In genomic region chr7:64902806-64903721, GRCh38 we compare ENCODE assay signal across 8 cellular contexts. TPM values are rescaled to one million over a fixed set of nuclear protein-coding genes. Genes with fewer than 3 reads are reported as not detected.
DNase-seq lines count a peak whose midpoint lies in the region; ATAC-seq, FAIRE-seq and TF ChIP-seq lines count a peak whose summit lies in the region.

ZNF273 (plus strand) TSS chr7:64903273; CDS start chr7:64903318, 45 bp downstream.

- 0 to 4% (median 1%) methylated on average over 11 to 34 of the region's 34 CpGs for WGBS in adrenal gland, 4 donors

- intact Hi-C loops in adrenal gland (cut with DNase I) = no loop called here
- intact Hi-C loops in left ventricle myocardium inferior (cut with micrococcal nuclease) = no loop called here

- H3K4me3 Mint-ChIP-seq in progenitor cell of endocrine pancreas (ENCODE audit: low read depth) = peak within 1 kb of the TSS; percentile 99

- peak; percentile 98 for ATAC-seq in HG02840 (IDR thresholded peaks at IDR 0.05; ENCODE audit: low FRiP score, unreplicated experiment)

- peak; percentile 92 for FAIRE-seq in GM12892 (lab: Jason Lieb, UNC)

- peak within 1 kb of the TSS; percentile 19 to 63 (median 44) for H3K4me3 ChIP-seq in adrenal gland
- H3K4me3 ChIP-seq in left ventricle myocardium inferior = peak within 1 kb of the TSS; percentile 87

- no peaks in the 10 kb centered on the region for H3K9me3 Mint-ChIP-seq in progenitor cell of endocrine pancreas (ENCODE audit: low read depth)

- H3K4me1 ChIP-seq in adrenal gland (replicated peaks in 1 of 2) = peaks cover 10 to 15% of the 10 kb centered on the region in 2 donors
- H3K4me1 ChIP-seq in left ventricle myocardium inferior = peaks cover 27% of the 10 kb centered on the region

- H3K27ac Mint-ChIP-seq in progenitor cell of endocrine pancreas = peak within 1 kb of the TSS; percentile 100

- peaks cover 33% of the 10 kb centered on the region for H3K4me1 Mint-ChIP-seq in progenitor cell of endocrine pancreas (ENCODE audit: low read depth)

- TF ChIP-seq CTCF in adrenal gland (IDR thresholded peaks at IDR 0.05) (no peak), left ventricle myocardium inferior (IDR thresholded peaks at IDR 0.05; ENCODE audit: borderline replicate concordance) (no peak), progenitor cell of endocrine pancreas (IDR thresholded peaks at IDR 0.05; ENCODE audit: unreplicated experiment) (no peak)

- H3K36me3 ChIP-seq in adrenal gland (replicated peaks in 1 of 2) (no peaks in the 10 kb centered on the region), left ventricle myocardium inferior (no peaks in the 10 kb centered on the region)

- no peaks in the 10 kb centered on the region for H3K9me3 ChIP-seq in adrenal gland (replicated peaks in 1 of 3)
- H3K9me3 ChIP-seq in left ventricle myocardium inferior (replicated peaks) = no peaks in the 10 kb centered on the region

- H3K27me3 Mint-ChIP-seq in progenitor cell of endocrine pancreas = no peaks in the 10 kb centered on the region

- peak; percentile 91 for TF ChIP-seq POLR2A in GM12892 (IDR thresholded peaks at IDR 0.05; ENCODE audit: low read depth, low read length)
- peak in 1 of 2 donors; percentile 67 for TF ChIP-seq POLR2A in adrenal gland (IDR thresholded peaks at IDR 0.05)

- no peaks in the 10 kb centered on the region for H3K27me3 ChIP-seq in adrenal gland
- H3K27me3 ChIP-seq in left ventricle myocardium inferior (ENCODE audit: low read depth) = no peaks in the 10 kb centered on the region

- DNase-seq in GM12892 (ENCODE audit: insufficient read length) (no peak), NCI-H1436 (lab: John Stamatoyannopoulos, UW) (peak; percentile 92), SW480 (ENCODE audit: low spot score) (peak; percentile 91), adrenal gland (peak; percentile 94 to 98 (median 97)), left ventricle myocardium inferior (peak; percentile 94), progenitor cell of endocrine pancreas (ENCODE audit: low spot score, unreplicated experiment) (peak; percentile 79), ureter (ENCODE audit: low spot score) (peak; percentile 95)

- peak within 1 kb of the TSS in 4 of 5 donors; percentile 17 to 57 (median 50) for H3K27ac ChIP-seq in adrenal gland
- peak within 1 kb of the TSS; percentile 73 for H3K27ac ChIP-seq in left ventricle myocardium inferior (replicated peaks)

- H3K36me3 Mint-ChIP-seq in progenitor cell of endocrine pancreas (ENCODE audit: insufficient read depth) = peaks cover 1% of the 10 kb centered on the region

RNA-seq across cellular contexts. Expression of gene ZNF273, which starts in this region (rescaled TPM):
- polyA plus RNA-seq in GM12892 (2012; ENCODE audit: missing spikeins) = 6.1 TPM
- 1 to 10 TPM; 2.1 to 9.2 (median 4.7) TPM for total RNA-seq in adrenal gland
- 1 to 10 TPM; 3.0 to 9.0 (median 6.5) TPM for polyA plus RNA-seq in adrenal gland
- 1.1 TPM for total RNA-seq in left ventricle myocardium inferior
- total RNA-seq in progenitor cell of endocrine pancreas = 12.3 and 13.7 TPM in 2 replicates
- 11.6 TPM for total RNA-seq in ureter
